Comparison of ENCODE assay signal across 8 cellular contexts in genomic region chr2:14632133-14632936, GRCh38. TPM values are rescaled to one million over a fixed set of nuclear protein-coding genes. Genes with fewer than 3 reads are reported as not detected.
DNase-seq lines count a peak whose midpoint lies in the region; ATAC-seq and TF ChIP-seq lines count a peak whose summit lies in the region.

Gene LRATD1, plus strand, starts transcription at chr2:14632717. Its CDS starts 1,263 bp downstream, at chr2:14633980.

- H3K9me3 ChIP-seq in esophagus muscularis mucosa, result no peaks in the 10 kb centered on the region

- H3K36me3 ChIP-seq in esophagus muscularis mucosa, result no peaks in the 10 kb centered on the region

- no peak for TF ChIP-seq EP300 in esophagus muscularis mucosa (IDR thresholded peaks at IDR 0.05)

- peak within 1 kb of the TSS; percentile 60 to 69 (median 62) for H3K4me3 ChIP-seq in esophagus muscularis mucosa

- peak; percentile 92 for DNase-seq in SK-N-DZ (ENCODE audit: low spot score)
- DNase-seq in esophagus muscularis mucosa (ENCODE audit: extremely low spot score), result no peak
- peak; percentile 76 for DNase-seq in midbrain (lab: John Stamatoyannopoulos, UW)
- peak; percentile 88 for DNase-seq in type B pancreatic cell (ENCODE audit: extremely low spot score, unreplicated experiment)
- no peak for DNase-seq in CD14-positive monocyte (ENCODE audit: low spot score)

- peak; percentile 28 for TF ChIP-seq POLR2A in esophagus muscularis mucosa (IDR thresholded peaks at IDR 0.05; ENCODE audit: low read depth)

- no peak for TF ChIP-seq CTCF in C4-2B (conservative IDR thresholded peaks at IDR 0.05)
- TF ChIP-seq CTCF in esophagus muscularis mucosa (IDR thresholded peaks at IDR 0.05), result no peak
- no peak for TF ChIP-seq CTCF in type B pancreatic cell (conservative IDR thresholded peaks at IDR 0.05)
- no peak for TF ChIP-seq CTCF in CD14-positive monocyte (IDR thresholded peaks at IDR 0.05)

- 5% methylated on average over 8 of the region's 81 CpGs for WGBS in esophagus muscularis mucosa

- intact Hi-C loops in esophagus muscularis mucosa (cut with DNase I) (loop anchor here (5.0 to 10.0 kb wide), 2 partner anchors 205 to 412 kb away; no protein-coding TSS in a partner anchor), CD14-positive monocyte (cut with micrococcal nuclease) (no loop called here)

- H3K4me1 ChIP-seq in esophagus muscularis mucosa, result peaks cover 23 to 54% (median 43%) of the 10 kb centered on the region in 4 donors

- H3K9me3 Mint-ChIP-seq in IgD-negative memory B cell, result peaks cover 0 to 3% (median 3%) of the 10 kb centered on the region in 3 donors
- H3K9me3 Mint-ChIP-seq in type B pancreatic cell, result no peaks in the 10 kb centered on the region
- peaks cover 0 to 23% (median 7%) of the 10 kb centered on the region in 7 donors for H3K9me3 Mint-ChIP-seq in CD14-positive monocyte

- peak within 1 kb of the TSS in 1 of 4 donors; percentile 41 for H3K4me3 Mint-ChIP-seq in IgD-negative memory B cell
- peak within 1 kb of the TSS; percentile 98 for H3K4me3 Mint-ChIP-seq in type B pancreatic cell
- peak within 1 kb of the TSS in 1 of 2 donors; percentile 85 for H3K4me3 Mint-ChIP-seq in CD14-positive monocyte

- H3K27me3 Mint-ChIP-seq in IgD-negative memory B cell, result peaks cover 46% of the 10 kb centered on the region
- H3K27me3 Mint-ChIP-seq in type B pancreatic cell, result peaks cover 57% of the 10 kb centered on the region
- peaks cover 63 to 71% (median 65%) of the 10 kb centered on the region in 3 donors for H3K27me3 Mint-ChIP-seq in CD14-positive monocyte (ENCODE audit: low read depth in 3 of 3)

- ATAC-seq in GM21717 (IDR thresholded peaks at IDR 0.05; ENCODE audit: unreplicated experiment), result no peak

- H3K36me3 Mint-ChIP-seq in IgD-negative memory B cell (no peaks in the 10 kb centered on the region), type B pancreatic cell (peaks cover 5% of the 10 kb centered on the region), CD14-positive monocyte (no peaks in the 10 kb centered on the region)

- H3K27ac Mint-ChIP-seq in IgD-negative memory B cell (peak within 1 kb of the TSS in 2 of 3 donors; percentile 53 to 90), type B pancreatic cell (peak within 1 kb of the TSS; percentile 72), CD14-positive monocyte (no peak within 1 kb of the TSS)

- H3K27ac ChIP-seq in C4-2B (peak within 1 kb of the TSS; percentile 31; the same call in 1 of the 2 replicates), esophagus muscularis mucosa (replicated peaks in 1 of 4) (peak within 1 kb of the TSS; percentile 72 to 92 (median 84))

- H3K4me1 Mint-ChIP-seq in IgD-negative memory B cell (peaks cover 0 to 5% (median 2%) of the 10 kb centered on the region in 3 donors), type B pancreatic cell (ENCODE audit: unreplicated experiment) (peaks cover 4% of the 10 kb centered on the region), CD14-positive monocyte (no peaks in the 10 kb centered on the region)

- peaks cover 0 to 35% (median 0%) of the 10 kb centered on the region in 4 donors for H3K27me3 ChIP-seq in esophagus muscularis mucosa

RNA-seq across cellular contexts. Expression of gene LRATD1, which starts in this region (rescaled TPM):
- polyA plus RNA-seq in IgD-negative memory B cell (not detected), CD14-positive monocyte (not detected)
- 27.8 and 29.3 TPM in 2 replicates for polyA plus RNA-seq in SK-N-DZ (2014; cell fraction: cytosol; rRNA removed)
- 40.7 and 57.5 TPM in 2 replicates for polyA plus RNA-seq in SK-N-DZ (2014; cell fraction: nucleus; rRNA removed)
- total RNA-seq in esophagus muscularis mucosa (10 to 100 TPM in 3 of 4 donors, 1 to 10 TPM in 1; 5.6 to 12.5 (median 10.7) TPM), type B pancreatic cell (ENCODE audit: low replicate concordance) (21.6 and 52.0 TPM in 2 replicates)

Comparison
In these comparisons a context has a peak if more than half of its experiments do, and no peak if none do; other contexts are left out.
1. H3K27ac Mint-ChIP-seq: peak in IgD-negative memory B cell (2 of 3) and type B pancreatic cell (single experiment); none in CD14-positive monocyte (0 of 7).
2. DNase-seq: peak in SK-N-DZ (single experiment), midbrain (single experiment) and type B pancreatic cell (single experiment); none in esophagus muscularis mucosa (single experiment) and CD14-positive monocyte (single experiment).